26 cellular contexts compared by ENCODE assay signal in the genomic region with DNA sequence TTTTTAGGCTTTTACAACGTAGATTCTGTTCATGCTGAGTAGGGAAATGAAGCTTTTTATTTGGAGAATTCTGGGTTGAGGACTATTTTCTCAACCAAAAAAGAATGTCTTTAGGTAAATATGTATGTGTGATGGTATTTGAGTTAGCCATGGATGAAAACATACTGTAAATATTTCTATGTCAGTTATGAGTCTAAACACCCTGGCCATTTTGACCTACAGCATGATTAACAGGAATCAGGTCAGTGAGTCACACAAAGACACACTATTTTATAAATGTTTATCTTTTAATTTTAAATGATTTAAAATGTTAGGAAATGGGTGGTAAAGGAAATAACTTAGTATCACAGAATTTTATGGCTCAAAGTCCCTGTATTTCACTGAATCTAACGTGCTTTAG.
"Had no signal": no experiment of that assay in that cellular context is flagged by ENCODE, and none has a peak within 500 bp of the region (broad histone marks: within the 10 kb centered on the region; RNA-seq: fewer than 3 reads in every experiment).

No MANE protein-coding gene starts in this region.

- H3K4me1 ChIP-seq: ascending aorta, breast epithelium, foreskin keratinocyte, stomach, suprapubic skin had no signal

- H3K9me3 Mint-ChIP-seq: activated CD4-positive, alpha-beta T cell treated with anti-CD3 and anti-CD28 coated beads, Interleukin-2, amount 10 ng/mL, durations not matched to agents 24 days and 14 days; activated CD8-positive, alpha-beta T cell treated with anti-CD3 and anti-CD28 coated beads for 36 hours; activated T-helper 1 cell treated with anti-CD3 and anti-CD28 coated beads, Interleukin-12 subunit alpha, Interleukin-12 subunit beta, Interleukin-2, Interleukin-4 antibody, amounts not matched to agents 30 ng/mL and 10 ng/mL and 1 ng/mL, durations not matched to agents 14 hours and 24 hours and 36 hours; nephron progenitor cell; stimulated activated memory B cell treated with anti-CD40 and anti-IgM and Interleukin-4, amounts not matched to agents 10 μg/mL and 1 μg/mL and 100 μg/mL, for 72 hours; T-helper 2 cell treated with Interferon-gamma antibody and Interleukin-4, amounts not matched to agents 5 μg/mL and 100 μg/mL, for 36 hours had no signal

- ATAC-seq: activated CD4-positive, CD25-positive, alpha-beta regulatory T cell treated with anti-CD3 and anti-CD28 coated beads, Interleukin-2, amount 50 U/mL, for 24 hours; activated CD8-positive, alpha-beta memory T cell treated with anti-CD3 and anti-CD28 coated beads, Interleukin-2, amount 10 ng/mL, durations not matched to agents 7 days and 5 days; activated CD8-positive, alpha-beta T cell treated with anti-CD3 and anti-CD28 coated beads for 36 hours; activated naive CD8-positive, alpha-beta T cell treated with anti-CD3 and anti-CD28 coated beads, Interleukin-2, amount 50 U/mL, for 24 hours; foreskin keratinocyte; left lobe of liver; sciatic nerve; stimulated activated memory B cell treated with anti-CD40 and anti-IgM and Interleukin-4, amounts not matched to agents 10 μg/mL and 1 μg/mL and 100 μg/mL, for 72 hours had no signal

- H3K4me2 ChIP-seq: smooth muscle cell had no signal

- DNase-seq: activated CD4-positive, alpha-beta T cell treated with anti-CD3 and anti-CD28 coated beads, Interleukin-2, amount 10 ng/mL, durations not matched to agents 24 days and 14 days; activated CD8-positive, alpha-beta memory T cell treated with anti-CD3 and anti-CD28 coated beads, Interleukin-2, amount 10 ng/mL, durations not matched to agents 7 days and 5 days; activated CD8-positive, alpha-beta T cell treated with anti-CD3 and anti-CD28 coated beads for 36 hours; activated gamma-delta T cell; activated naive CD4-positive, alpha-beta T cell treated with anti-CD3 and anti-CD28 coated beads, Interleukin-2, amount 50 U/mL, for 16 hours; activated naive CD8-positive, alpha-beta T cell treated with anti-CD3 and anti-CD28 coated beads, Interleukin-2, amount 50 U/mL, for 24 hours; foreskin keratinocyte; nephron progenitor cell; occipital lobe; posterior cingulate gyrus; stimulated activated CD4-positive, alpha-beta T cell treated with anti-CD3 and anti-CD28 coated beads, Interleukin-15, amount 100 ng/mL, for 24 hours; stomach had no signal

- H3K4me3 ChIP-seq: ascending aorta, breast epithelium, coronary artery, smooth muscle cell, stomach, suprapubic skin, tibial nerve had no signal

- H3K27me3 ChIP-seq: ascending aorta, breast epithelium, foreskin keratinocyte, stomach, suprapubic skin, tibial nerve had no signal

- H3K4me1 Mint-ChIP-seq: activated CD8-positive, alpha-beta memory T cell treated with anti-CD3 and anti-CD28 coated beads, Interleukin-2, amount 10 ng/mL, durations not matched to agents 7 days and 5 days; activated naive CD8-positive, alpha-beta T cell treated with anti-CD3 and anti-CD28 coated beads, Interleukin-2, amount 50 U/mL, for 24 hours; central memory CD8-positive, alpha-beta T cell; stimulated activated memory B cell treated with anti-CD40 and anti-IgM and Interleukin-4, amounts not matched to agents 10 μg/mL and 1 μg/mL and 100 μg/mL, for 72 hours had no signal

- H3K9me3 ChIP-seq: ascending aorta, breast epithelium, stomach, suprapubic skin, tibial nerve had no signal

- H3K4me3 Mint-ChIP-seq: activated CD4-positive, alpha-beta T cell treated with anti-CD3 and anti-CD28 coated beads, Interleukin-2, amount 10 ng/mL, durations not matched to agents 24 days and 14 days; activated CD8-positive, alpha-beta memory T cell treated with anti-CD3 and anti-CD28 coated beads, Interleukin-2, amount 10 ng/mL, durations not matched to agents 7 days and 5 days; activated CD8-positive, alpha-beta T cell treated with anti-CD3 and anti-CD28 coated beads for 36 hours; activated naive CD8-positive, alpha-beta T cell treated with anti-CD3 and anti-CD28 coated beads, Interleukin-2, amount 50 U/mL, for 24 hours; activated T-helper 1 cell treated with anti-CD3 and anti-CD28 coated beads, Interleukin-12 subunit alpha, Interleukin-12 subunit beta, Interleukin-2, Interleukin-4 antibody, amounts not matched to agents 30 ng/mL and 10 ng/mL and 1 ng/mL, durations not matched to agents 14 hours and 24 hours and 36 hours; central memory CD8-positive, alpha-beta T cell; nephron progenitor cell; stimulated activated memory B cell treated with anti-CD40 and anti-IgM and Interleukin-4, amounts not matched to agents 10 μg/mL and 1 μg/mL and 100 μg/mL, for 72 hours; T-helper 2 cell treated with Interferon-gamma antibody and Interleukin-4, amounts not matched to agents 5 μg/mL and 100 μg/mL, for 36 hours had no signal

- H3K27ac ChIP-seq: ascending aorta, breast epithelium, coronary artery, foreskin keratinocyte, stomach, suprapubic skin, tibial nerve, VCaP had no signal

- H3K27me3 Mint-ChIP-seq: activated CD4-positive, alpha-beta T cell treated with anti-CD3 and anti-CD28 coated beads, Interleukin-2, amount 10 ng/mL, durations not matched to agents 24 days and 14 days; activated CD8-positive, alpha-beta memory T cell treated with anti-CD3 and anti-CD28 coated beads, Interleukin-2, amount 10 ng/mL, durations not matched to agents 7 days and 5 days; activated CD8-positive, alpha-beta T cell treated with anti-CD3 and anti-CD28 coated beads for 36 hours; activated naive CD8-positive, alpha-beta T cell treated with anti-CD3 and anti-CD28 coated beads, Interleukin-2, amount 50 U/mL, for 24 hours; central memory CD8-positive, alpha-beta T cell; stimulated activated memory B cell treated with anti-CD40 and anti-IgM and Interleukin-4, amounts not matched to agents 10 μg/mL and 1 μg/mL and 100 μg/mL, for 72 hours had no signal

- H3K36me3 Mint-ChIP-seq: activated CD8-positive, alpha-beta memory T cell treated with anti-CD3 and anti-CD28 coated beads, Interleukin-2, amount 10 ng/mL, durations not matched to agents 7 days and 5 days; stimulated activated memory B cell treated with anti-CD40 and anti-IgM and Interleukin-4, amounts not matched to agents 10 μg/mL and 1 μg/mL and 100 μg/mL, for 72 hours had no signal

- H3K27ac Mint-ChIP-seq: activated CD4-positive, alpha-beta T cell treated with anti-CD3 and anti-CD28 coated beads, Interleukin-2, amount 10 ng/mL, durations not matched to agents 24 days and 14 days; activated CD8-positive, alpha-beta memory T cell treated with anti-CD3 and anti-CD28 coated beads, Interleukin-2, amount 10 ng/mL, durations not matched to agents 7 days and 5 days; activated CD8-positive, alpha-beta T cell treated with anti-CD3 and anti-CD28 coated beads for 36 hours; activated naive CD8-positive, alpha-beta T cell treated with anti-CD3 and anti-CD28 coated beads, Interleukin-2, amount 50 U/mL, for 24 hours; activated T-helper 1 cell treated with anti-CD3 and anti-CD28 coated beads, Interleukin-12 subunit alpha, Interleukin-12 subunit beta, Interleukin-2, Interleukin-4 antibody, amounts not matched to agents 30 ng/mL and 10 ng/mL and 1 ng/mL, durations not matched to agents 14 hours and 24 hours and 36 hours; nephron progenitor cell; stimulated activated memory B cell treated with anti-CD40 and anti-IgM and Interleukin-4, amounts not matched to agents 10 μg/mL and 1 μg/mL and 100 μg/mL, for 72 hours; T-helper 2 cell treated with Interferon-gamma antibody and Interleukin-4, amounts not matched to agents 5 μg/mL and 100 μg/mL, for 36 hours had no signal

- H3K36me3 ChIP-seq: ascending aorta, breast epithelium, stomach, suprapubic skin, tibial nerve had no signal
